8 cellular contexts compared by ENCODE assay signal in the genomic region with DNA sequence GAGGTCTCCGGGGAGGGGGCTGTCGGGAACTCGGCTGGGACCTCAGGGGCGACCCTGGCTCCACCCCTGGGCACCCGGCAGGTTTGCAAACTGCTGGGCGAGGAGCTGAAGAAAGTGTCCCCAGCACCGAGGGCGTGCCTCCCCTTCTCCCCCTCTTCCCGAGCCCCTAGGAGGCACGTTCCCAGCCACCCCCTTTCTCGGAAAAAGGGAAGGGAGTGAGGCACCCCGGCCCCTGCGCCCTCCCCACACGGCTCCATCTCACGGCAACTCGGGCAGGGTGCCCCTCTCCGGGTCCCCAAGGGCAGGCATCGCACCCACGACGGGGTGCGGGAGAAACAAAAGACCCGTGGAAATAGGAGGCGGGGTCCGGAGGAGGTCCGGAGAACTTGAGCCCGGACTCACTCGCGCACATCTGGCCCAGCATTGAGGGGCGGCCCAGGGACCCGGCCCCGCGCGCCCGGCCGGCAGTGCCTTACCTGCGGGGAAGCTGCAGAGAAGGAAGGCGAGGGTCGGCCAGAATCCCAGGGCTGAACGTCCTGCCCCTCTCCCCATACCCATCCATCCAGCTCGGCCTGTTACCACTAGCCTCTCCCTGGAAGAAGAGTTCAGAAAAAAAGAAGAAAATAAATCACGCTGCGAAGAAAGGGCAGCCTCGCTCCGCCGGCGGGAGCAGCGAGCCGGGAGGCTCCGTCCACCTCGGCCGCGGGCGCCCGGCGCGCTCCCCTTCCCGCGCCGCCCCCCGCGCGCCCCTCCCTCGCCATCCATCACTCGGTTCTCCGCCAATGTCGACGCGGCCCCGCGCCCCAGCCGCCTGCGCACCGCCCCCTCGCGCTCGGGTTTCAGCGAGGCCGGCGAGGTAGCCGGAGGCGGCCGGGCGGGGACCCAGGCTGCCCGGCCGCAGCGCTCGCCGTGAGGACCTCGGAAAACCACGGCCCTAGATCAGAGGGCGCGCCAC. TPM values are rescaled to one million over a fixed set of nuclear protein-coding genes. Genes with fewer than 3 reads are reported as not detected.
A peak's percentile ranks its signal among the peaks of the same experiment; 100 is the strongest.
DNase-seq lines count a peak whose midpoint lies in the region; ATAC-seq and TF ChIP-seq lines count a peak whose summit lies in the region.

No MANE protein-coding gene starts in this region.

- H3K9me3 ChIP-seq in NT2/D1 (ENCODE audit: insufficient read depth, low read length) = no peaks in the 10 kb centered on the region
- H3K9me3 ChIP-seq in lung (ENCODE audit: control insufficient read depth in 2 of 2, insufficient read depth in 1 of 2, low read length in 1 of 2) = no peaks in the 10 kb centered on the region
- no peaks in the 10 kb centered on the region for H3K9me3 ChIP-seq in thoracic aorta

- H3K36me3 ChIP-seq in NT2/D1 (ENCODE audit: insufficient read depth, insufficient read length, low read length) = peaks cover 13% of the 10 kb centered on the region
- no peaks in the 10 kb centered on the region for H3K36me3 ChIP-seq in lung (ENCODE audit: control insufficient read depth in 2 of 2, insufficient read depth in 2 of 2, low read length in 2 of 2)
- no peaks in the 10 kb centered on the region for H3K36me3 ChIP-seq in thoracic aorta

- intact Hi-C loops in activated CD4-positive, alpha-beta T cell treated with anti-CD3 and anti-CD28 coated beads, Interleukin-2, amount 10 ng/mL, durations not matched to agents 24 days and 14 days (cut with micrococcal nuclease) = no loop called here

- H3K27ac Mint-ChIP-seq in activated CD4-positive, alpha-beta T cell treated with anti-CD3 and anti-CD28 coated beads, Interleukin-2, amount 10 ng/mL, durations not matched to agents 24 days and 14 days = no peak overlapping the region
- no peak overlapping the region for H3K27ac Mint-ChIP-seq in effector memory CD8-positive, alpha-beta T cell

- WGBS in lung, 2 donors = 0 to 1% methylated on average over 76 to 91 of the region's 92 CpGs

- peak overlapping the region; percentile 75 for H3K4me3 Mint-ChIP-seq in activated CD4-positive, alpha-beta T cell treated with anti-CD3 and anti-CD28 coated beads, Interleukin-2, amount 10 ng/mL, durations not matched to agents 24 days and 14 days
- peak overlapping the region; percentile 83 to 85 for H3K4me3 Mint-ChIP-seq in effector memory CD8-positive, alpha-beta T cell

- ATAC-seq in effector memory CD8-positive, alpha-beta T cell (replicated peaks) = peak; percentile 30
- ATAC-seq in lung (ENCODE audit: insufficient read depth, low FRiP score) = peak; percentile 82
- ATAC-seq in thoracic aorta (ENCODE audit: insufficient number of reproducible peaks, low FRiP score, low read depth) = peak; percentile 59
- ATAC-seq in HG03045 (IDR thresholded peaks at IDR 0.05; ENCODE audit: unreplicated experiment) = no peak

- H3K4me1 Mint-ChIP-seq in activated CD4-positive, alpha-beta T cell treated with anti-CD3 and anti-CD28 coated beads, Interleukin-2, amount 10 ng/mL, durations not matched to agents 24 days and 14 days = peaks cover 7% of the 10 kb centered on the region
- peaks cover 13 to 15% of the 10 kb centered on the region in 2 donors for H3K4me1 Mint-ChIP-seq in effector memory CD8-positive, alpha-beta T cell (ENCODE audit: low read depth in 2 of 2)

- peak overlapping the region; percentile 84 for H3K4me3 ChIP-seq in NT2/D1 (ENCODE audit: insufficient read length, low read depth)
- H3K4me3 ChIP-seq in lung = peak overlapping the region; percentile 49
- H3K4me3 ChIP-seq in thoracic aorta = peak overlapping the region; percentile 96

- H3K9ac ChIP-seq in NT2/D1 (ENCODE audit: insufficient read length, low read depth) = peak overlapping the region; percentile 97

- H3K27me3 ChIP-seq in NT2/D1 (ENCODE audit: insufficient read depth, insufficient read length) = peaks cover 27% of the 10 kb centered on the region
- no peaks in the 10 kb centered on the region for H3K27me3 ChIP-seq in lung (ENCODE audit: control insufficient read depth, insufficient read depth)
- H3K27me3 ChIP-seq in thoracic aorta (replicated peaks; ENCODE audit: insufficient read depth) = no peaks in the 10 kb centered on the region

- peaks cover 19% of the 10 kb centered on the region for H3K4me1 ChIP-seq in NT2/D1 (ENCODE audit: insufficient read depth, insufficient read length)
- H3K4me1 ChIP-seq in lung (ENCODE audit: control insufficient read depth in 2 of 2, insufficient read depth in 2 of 2, low read length in 2 of 2) = peaks cover 0 to 15% of the 10 kb centered on the region in 2 donors
- peaks cover 7 to 44% of the 10 kb centered on the region in 2 donors for H3K4me1 ChIP-seq in thoracic aorta (ENCODE audit: control insufficient read depth in 1 of 2, low read depth in 2 of 2)

- H3K27ac ChIP-seq in lung (ENCODE audit: low read depth in 1 of 2, low read length in 1 of 2) (peak overlapping the region in 1 of 2 donors; percentile 34), thoracic aorta (peak overlapping the region; percentile 84 to 88)

- peaks cover 63% of the 10 kb centered on the region for H3K27me3 Mint-ChIP-seq in activated CD4-positive, alpha-beta T cell treated with anti-CD3 and anti-CD28 coated beads, Interleukin-2, amount 10 ng/mL, durations not matched to agents 24 days and 14 days
- H3K27me3 Mint-ChIP-seq in effector memory CD8-positive, alpha-beta T cell = peaks cover 72 to 87% of the 10 kb centered on the region in 2 donors

- H3K9me3 Mint-ChIP-seq in activated CD4-positive, alpha-beta T cell treated with anti-CD3 and anti-CD28 coated beads, Interleukin-2, amount 10 ng/mL, durations not matched to agents 24 days and 14 days = no peaks in the 10 kb centered on the region
- no peaks in the 10 kb centered on the region for H3K9me3 Mint-ChIP-seq in effector memory CD8-positive, alpha-beta T cell

- no peaks in the 10 kb centered on the region for H3K36me3 Mint-ChIP-seq in activated CD4-positive, alpha-beta T cell treated with anti-CD3 and anti-CD28 coated beads, Interleukin-2, amount 10 ng/mL, durations not matched to agents 24 days and 14 days (ENCODE audit: low read depth)
- H3K36me3 Mint-ChIP-seq in effector memory CD8-positive, alpha-beta T cell (ENCODE audit: insufficient read depth) = no peaks in the 10 kb centered on the region

- TF ChIP-seq CTCF in lung (IDR thresholded peaks at IDR 0.05; ENCODE audit: control extremely low read depth, extremely low read depth) = no peak
- no peak for TF ChIP-seq CTCF in thoracic aorta (IDR thresholded peaks at IDR 0.05)
- no peak for TF ChIP-seq CTCF in GM10266 (IDR thresholded peaks at IDR 0.05; ENCODE audit: control insufficient read depth, insufficient read depth, low read depth, missing control alignments)

- no peak for DNase-seq in activated CD4-positive, alpha-beta T cell treated with anti-CD3 and anti-CD28 coated beads, Interleukin-2, amount 10 ng/mL, durations not matched to agents 24 days and 14 days
- no peak for DNase-seq in activated CD4-positive, alpha-beta T cell treated with anti-CD3 and anti-CD28 coated beads, Interleukin-2, amount 50 U/mL, for 4 hours
- DNase-seq in NT2/D1 (ENCODE audit: low read depth, low spot score) (peak; percentile 70), lung (ENCODE audit: low spot score) (peak; percentile 77), thoracic aorta (ENCODE audit: low spot score) (no peak), GM10266 (ENCODE audit: extremely low spot score) (no peak)
- DNase-seq in effector memory CD8-positive, alpha-beta T cell = no peak

RNA-seq across cellular contexts. Expression of a gene that starts 16.3 kb away (rescaled TPM):
- 0.07 TPM in 1 of 2 replicates, not detected in the other for total RNA-seq in activated CD4-positive, alpha-beta T cell treated with anti-CD3 and anti-CD28 coated beads, Interleukin-2, amount 10 ng/mL, durations not matched to agents 24 days and 14 days
- 10 to 100 TPM in 1 of 2 donors, 1 to 10 TPM in 1; 6.6 to 11.3 TPM for total RNA-seq in lung
- 1 to 10 TPM; 2.3 to 3.4 TPM for polyA plus RNA-seq in lung
- 10 to 100 TPM; 22.1 to 55.7 TPM for total RNA-seq in thoracic aorta

Comparison
In these comparisons a context has a peak if more than half of its experiments do, and no peak if none do; other contexts are left out.
1. DNase-seq: peak in NT2/D1 (single experiment) and lung (single experiment); none in activated CD4-positive, alpha-beta T cell treated with anti-CD3 and anti-CD28 coated beads, Interleukin-2, amount 10 ng/mL, durations not matched to agents 24 days and 14 days (single experiment), activated CD4-positive, alpha-beta T cell treated with anti-CD3 and anti-CD28 coated beads, Interleukin-2, amount 50 U/mL, for 4 hours (0 of 2), effector memory CD8-positive, alpha-beta T cell (0 of 3), thoracic aorta (single experiment) and GM10266 (single experiment).
2. Peak in every context shown above with its lines, with median percentiles within 50 percentile points of each other: H3K4me3 ChIP-seq.